In the genomic region with DNA sequence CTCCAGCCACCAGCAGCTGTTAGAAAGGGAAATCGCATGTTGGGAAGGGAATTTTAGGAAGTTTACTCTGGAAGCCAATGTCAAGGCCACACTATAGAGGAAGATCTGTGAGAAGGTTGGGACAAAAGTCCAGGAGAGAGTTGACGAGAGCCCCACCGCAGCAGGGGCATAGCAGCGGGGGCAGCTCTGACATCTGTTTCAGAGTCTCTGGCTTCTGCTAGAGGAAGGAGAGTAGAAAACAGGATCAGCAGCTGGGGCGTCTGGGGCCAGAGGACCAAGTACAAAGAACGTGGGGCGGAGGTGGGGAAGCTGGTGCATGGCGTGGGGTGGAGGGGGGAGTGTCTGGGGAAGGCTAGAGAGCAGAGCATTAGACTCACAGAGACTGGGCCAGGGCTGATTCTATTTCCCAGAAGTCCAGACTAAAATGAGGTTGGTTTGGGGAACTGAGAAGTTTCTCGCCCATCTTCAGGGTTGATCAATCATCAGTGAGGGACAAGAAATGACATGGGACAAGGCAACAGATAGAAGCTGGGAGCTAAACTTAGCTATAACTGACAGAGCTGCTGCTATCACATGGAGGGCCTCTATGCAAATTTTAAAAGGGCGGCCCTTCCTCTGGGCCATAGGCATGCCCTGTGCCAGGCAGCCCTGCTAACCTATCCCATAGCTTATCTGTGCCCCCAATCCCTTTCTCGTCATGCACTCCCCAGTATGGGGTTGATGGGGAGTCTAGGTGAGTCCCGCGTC, we compare ENCODE assay signal across 8 cellular contexts. TPM values are rescaled to one million over a fixed set of nuclear protein-coding genes. Genes with fewer than 3 reads are reported as not detected.
DNase-seq lines count a peak whose midpoint lies in the region; ATAC-seq and TF ChIP-seq lines count a peak whose summit lies in the region.

No MANE protein-coding gene starts in this region.

- peaks cover 25% of the 10 kb centered on the region for H3K4me1 ChIP-seq in body of pancreas

- H3K4me1 Mint-ChIP-seq in naive thymus-derived CD8-positive, alpha-beta T cell: peaks cover 19 to 29% (median 25%) of the 10 kb centered on the region in 4 donors

- H3K27me3 ChIP-seq in body of pancreas: no peaks in the 10 kb centered on the region

- intact Hi-C loops in body of pancreas (cut with DNase I): no loop called here

- TF ChIP-seq CTCF in LNCaP clone FGC (IDR thresholded peaks at IDR 0.05; ENCODE audit: control insufficient read depth, extremely low read depth, insufficient read depth): no peak
- no peak for TF ChIP-seq CTCF in body of pancreas (IDR thresholded peaks at IDR 0.05)

- H3K4me3 ChIP-seq in LNCaP clone FGC (ENCODE audit: low read depth, low read length) (peak overlapping the region; percentile 81), body of pancreas (peak overlapping the region in 1 of 2 donors; percentile 16)

- H3K9me3 Mint-ChIP-seq in naive thymus-derived CD8-positive, alpha-beta T cell: no peaks in the 10 kb centered on the region

- ATAC-seq in GM21717 (IDR thresholded peaks at IDR 0.05; ENCODE audit: unreplicated experiment) (peak; percentile 50), body of pancreas (no peak)
- no peak for ATAC-seq in naive thymus-derived CD8-positive, alpha-beta T cell

- DNase-seq in NCI-H1105 treated with DMSO at 0.1 percent for 48 hours (lab: John Stamatoyannopoulos, UW): peak; percentile 19
- no peak for DNase-seq in NCI-H1105 (lab: John Stamatoyannopoulos, UW)
- no peak for DNase-seq in LNCaP clone FGC (ENCODE audit: low read depth)
- peak; percentile 27 to 42 (median 30) for DNase-seq in body of pancreas
- DNase-seq in naive thymus-derived CD8-positive, alpha-beta T cell: peak in 2 of 10 donors; percentile 11 to 21
- no peak for DNase-seq in activated effector memory CD4-positive, alpha-beta T cell treated with anti-CD3 and anti-CD28 coated beads, Interleukin-2, amount 50 U/mL, for 16 hours
- no peak for DNase-seq in DMS79 treated with DMSO at 0.1 percent for 48 hours (lab: John Stamatoyannopoulos, UW)

- no peaks in the 10 kb centered on the region for H3K9me3 ChIP-seq in body of pancreas

- H3K27me3 Mint-ChIP-seq in naive thymus-derived CD8-positive, alpha-beta T cell: no peaks in the 10 kb centered on the region

- peak overlapping the region; percentile 85 to 98 (median 95) for H3K4me3 Mint-ChIP-seq in naive thymus-derived CD8-positive, alpha-beta T cell

- WGBS in body of pancreas, 2 donors: 24 to 26% methylated on average over 11 to 13 of the region's 13 CpGs

- peak overlapping the region; percentile 31 to 99 (median 98) for H3K27ac Mint-ChIP-seq in naive thymus-derived CD8-positive, alpha-beta T cell

- POLR2A ChIA-PET in naive thymus-derived CD8-positive, alpha-beta T cell (lab: Charles Lee): interaction anchor here (0.5 to 3.5 kb wide), 9 partner anchors 8 to 101 kb away, joined by 3 to 15 read pairs (median 8); a partner anchor contains a TSS

- peaks cover 0 to 28% (median 4%) of the 10 kb centered on the region in 3 donors for H3K36me3 Mint-ChIP-seq in naive thymus-derived CD8-positive, alpha-beta T cell

- no peaks in the 10 kb centered on the region for H3K36me3 ChIP-seq in body of pancreas (replicated peaks in 1 of 2; ENCODE audit: insufficient read depth in 1 of 2, low read depth in 2 of 2)

- no peak for TF ChIP-seq POLR2A in body of pancreas (IDR thresholded peaks at IDR 0.05)

- peak overlapping the region; percentile 84 to 100 (median 97) for H3K27ac ChIP-seq in body of pancreas

RNA-seq across cellular contexts. Expression of a gene that starts 1.2 kb away (rescaled TPM):
- 100 to 1,000 TPM in 1 of 2 donors, 10 to 100 TPM in 1; 27.2 to 118 TPM for total RNA-seq in body of pancreas
- total RNA-seq in naive thymus-derived CD8-positive, alpha-beta T cell: 10 to 100 TPM; 34.1 to 35.7 TPM
- 1 to 10 TPM; 2.8 to 6.5 (median 3.0) TPM for polyA plus RNA-seq in naive thymus-derived CD8-positive, alpha-beta T cell

RNA-seq across cellular contexts. Expression of a gene that starts 7.9 kb away (rescaled TPM):
- total RNA-seq in body of pancreas: not detected
- total RNA-seq in naive thymus-derived CD8-positive, alpha-beta T cell: 1 to 10 TPM; 6.9 to 7.6 TPM
- under 1 TPM; 0.17 to 0.19 (median 0.19) TPM for polyA plus RNA-seq in naive thymus-derived CD8-positive, alpha-beta T cell

RNA-seq across cellular contexts. Expression of a gene that starts 26.9 kb away (rescaled TPM):
- total RNA-seq in body of pancreas: 10 to 100 TPM; 20.0 to 65.6 TPM
- total RNA-seq in naive thymus-derived CD8-positive, alpha-beta T cell: 100 to 1,000 TPM; 112 to 116 TPM
- 10 to 100 TPM; 22.8 to 30.2 (median 28.7) TPM for polyA plus RNA-seq in naive thymus-derived CD8-positive, alpha-beta T cell

RNA-seq across cellular contexts. Expression of a gene that starts 45.5 kb away (rescaled TPM):
- total RNA-seq in body of pancreas: not detected
- total RNA-seq in naive thymus-derived CD8-positive, alpha-beta T cell: 1 to 10 TPM in 1 of 2 experiments, under 1 TPM in 1; 0.58 to 1.2 TPM
- polyA plus RNA-seq in naive thymus-derived CD8-positive, alpha-beta T cell: not detected

RNA-seq across cellular contexts. Expression of a gene that starts 50.8 kb away (rescaled TPM):
- total RNA-seq in body of pancreas: 10 to 100 TPM; 11.2 to 23.1 TPM
- 10 to 100 TPM; 38.1 to 45.0 TPM for total RNA-seq in naive thymus-derived CD8-positive, alpha-beta T cell
- polyA plus RNA-seq in naive thymus-derived CD8-positive, alpha-beta T cell: 10 to 100 TPM; 12.7 to 29.7 (median 24.9) TPM

Comparison
In these comparisons a context has a peak if more than half of its experiments do, and no peak if none do; other contexts are left out.
1. DNase-seq: peak in NCI-H1105 treated with DMSO at 0.1 percent for 48 hours (single experiment) and body of pancreas (4 of 4); none in NCI-H1105 (single experiment), LNCaP clone FGC (single experiment), activated effector memory CD4-positive, alpha-beta T cell treated with anti-CD3 and anti-CD28 coated beads, Interleukin-2, amount 50 U/mL, for 16 hours (single experiment) and DMS79 treated with DMSO at 0.1 percent for 48 hours (single experiment).
2. RNA of a gene that starts 7.9 kb away (total RNA-seq): 6.9 to 7.6 TPM in naive thymus-derived CD8-positive, alpha-beta T cell; not detected in body of pancreas; every median in the first group is over 4 times any median in the second.